ENCODE assay signal across 8 cellular contexts in genomic region chr21:15063821-15064575, GRCh38. TPM values are rescaled to one million over a fixed set of nuclear protein-coding genes. Genes with fewer than 3 reads are reported as not detected.
DNase-seq lines count a peak whose midpoint lies in the region; ATAC-seq, FAIRE-seq and TF ChIP-seq lines count a peak whose summit lies in the region.

No MANE protein-coding gene starts in this region.

- peak overlapping the region; percentile 81 to 94 (median 86) for H3K4me3 Mint-ChIP-seq in naive thymus-derived CD8-positive, alpha-beta T cell

- ATAC-seq in GM19035 (IDR thresholded peaks at IDR 0.05; ENCODE audit: unreplicated experiment) (peak; percentile 3), HG03442 (IDR thresholded peaks at IDR 0.05; ENCODE audit: unreplicated experiment) (peak; percentile 11)
- ATAC-seq in naive thymus-derived CD8-positive, alpha-beta T cell = no peak

- no peak for DNase-seq in AG09309 (ENCODE audit: low read depth)
- peak; percentile 70 for DNase-seq in activated CD8-positive, alpha-beta memory T cell treated with anti-CD3 and anti-CD28 coated beads, Interleukin-2, amount 50 U/mL, for 48 hours
- DNase-seq in fibroblast of the aortic adventitia (ENCODE audit: low read depth) = peak; percentile 39
- peak in 2 of 10 donors; percentile 10 to 62 for DNase-seq in naive thymus-derived CD8-positive, alpha-beta T cell
- peak; percentile 50 for DNase-seq in urothelium cell line (ENCODE audit: low spot score)
- DNase-seq in NCI-H128 (lab: John Stamatoyannopoulos, UW; ENCODE audit: unreplicated experiment) = no peak

- H3K36me3 Mint-ChIP-seq in naive thymus-derived CD8-positive, alpha-beta T cell = no peaks in the 10 kb centered on the region

- no peak for FAIRE-seq in urothelium cell line (lab: Jason Lieb, UNC)

- H3K4me1 Mint-ChIP-seq in naive thymus-derived CD8-positive, alpha-beta T cell = peaks cover 28 to 64% (median 46%) of the 10 kb centered on the region in 4 donors

- no peak for TF ChIP-seq CTCF in AG09309 (IDR thresholded peaks at IDR 0.05; ENCODE audit: control insufficient read depth, insufficient read depth, low read depth, low read length, missing control alignments)
- TF ChIP-seq CTCF in fibroblast of the aortic adventitia (IDR thresholded peaks at IDR 0.05; ENCODE audit: insufficient read depth, low read length) = no peak

- H3K4me3 ChIP-seq in AG09309 (ENCODE audit: control insufficient read depth, low read depth, low read length) = peak overlapping the region; percentile 73
- peak overlapping the region; percentile 83 for H3K4me3 ChIP-seq in fibroblast of the aortic adventitia (ENCODE audit: low read depth, low read length)

- POLR2A ChIA-PET in naive thymus-derived CD8-positive, alpha-beta T cell (lab: Charles Lee) = interaction anchor here (0.8 to 2.5 kb wide), 10 partner anchors 8 to 848 kb away, joined by 3 to 34 read pairs (median 5); partner anchors contain the start of gene RBM11

- H3K27me3 Mint-ChIP-seq in naive thymus-derived CD8-positive, alpha-beta T cell = no peaks in the 10 kb centered on the region

- no peaks in the 10 kb centered on the region for H3K9me3 Mint-ChIP-seq in naive thymus-derived CD8-positive, alpha-beta T cell

- H3K27ac Mint-ChIP-seq in naive thymus-derived CD8-positive, alpha-beta T cell = peak overlapping the region; percentile 63 to 95 (median 88)

RNA-seq across cellular contexts. Expression of gene NRIP1, which starts 0.8 kb away (rescaled TPM):
- 33.6 and 34.8 TPM in 2 replicates for total RNA-seq in fibroblast of the aortic adventitia (ENCODE audit: low replicate concordance)
- 10 to 100 TPM; 45.9 to 51.3 TPM for total RNA-seq in naive thymus-derived CD8-positive, alpha-beta T cell
- 10 to 100 TPM; 26.6 to 38.8 (median 34.1) TPM for polyA plus RNA-seq in naive thymus-derived CD8-positive, alpha-beta T cell

Comparison
In these comparisons a context has a peak if more than half of its experiments do, and no peak if none do; other contexts are left out.
1. DNase-seq: peak in activated CD8-positive, alpha-beta memory T cell treated with anti-CD3 and anti-CD28 coated beads, Interleukin-2, amount 50 U/mL, for 48 hours (single experiment), fibroblast of the aortic adventitia (single experiment) and urothelium cell line (single experiment); none in AG09309 (single experiment) and NCI-H128 (single experiment).
2. ATAC-seq: peak in GM19035 (single experiment) and HG03442 (single experiment); none in naive thymus-derived CD8-positive, alpha-beta T cell (0 of 2).